ENCODE assay signal across 18 cellular contexts in genomic region chr19:16564842-16565241, GRCh38. TPM values are rescaled to one million over a fixed set of nuclear protein-coding genes. Genes with fewer than 3 reads are reported as not detected.
A peak's percentile ranks its signal among the peaks of the same experiment; 100 is the strongest.
DNase-seq lines count a peak whose midpoint lies in the region; ATAC-seq and TF ChIP-seq lines count a peak whose summit lies in the region.
"Had no signal": no experiment of that assay in that cellular context is flagged by ENCODE, and none has a peak within 500 bp of the region (broad histone marks: within the 10 kb centered on the region; RNA-seq: fewer than 3 reads in every experiment).

No MANE protein-coding gene starts in this region.

- H3K9ac ChIP-seq in Karpas-422 (ENCODE audit: low read length), result no peak overlapping the region

- ATAC-seq in lower lobe of right lung, result peak; percentile 25 to 69
- no peak for ATAC-seq in HG02678 (IDR thresholded peaks at IDR 0.05; ENCODE audit: unreplicated experiment)
- ATAC-seq: left ventricle myocardium superior, SK-N-SH treated with all-trans-retinoic acid at 6 μM for 48 hours had no signal

- H3K4me3 ChIP-seq in CD4-positive, alpha-beta memory T cell (ENCODE audit: low read length in 2 of 2), result no peak overlapping the region
- no peak overlapping the region for H3K4me3 ChIP-seq in lower lobe of right lung
- H3K4me3 ChIP-seq in Karpas-422 (ENCODE audit: low read length), result no peak overlapping the region
- H3K4me3 ChIP-seq: smooth muscle cell had no signal

- H3K9me3 ChIP-seq in CD4-positive, alpha-beta memory T cell (ENCODE audit: control insufficient read depth in 1 of 2, low read length in 2 of 2), result no peaks in the 10 kb centered on the region
- H3K9me3 ChIP-seq in lower lobe of right lung (no peaks in the 10 kb centered on the region), Karpas-422 (ENCODE audit: low read length) (no peaks in the 10 kb centered on the region)

- no peaks in the 10 kb centered on the region for H3K27me3 ChIP-seq in CD4-positive, alpha-beta memory T cell (ENCODE audit: insufficient read depth, low read length)
- no peaks in the 10 kb centered on the region for H3K27me3 ChIP-seq in lower lobe of right lung (ENCODE audit: low read depth)
- H3K27me3 ChIP-seq in Karpas-422 (ENCODE audit: low read length), result no peaks in the 10 kb centered on the region

- intact Hi-C loops in CD4-positive, alpha-beta memory T cell (cut with micrococcal nuclease), result no loop called here
- intact Hi-C loops in lower lobe of right lung (cut with DNase I), result no loop called here

- H3K79me2 ChIP-seq in Karpas-422 (ENCODE audit: low read length), result peaks cover 26% of the 10 kb centered on the region

- peaks cover 20 to 49% (median 36%) of the 10 kb centered on the region in 4 donors for H3K4me1 Mint-ChIP-seq in CD4-positive, alpha-beta memory T cell
- peaks cover 52% of the 10 kb centered on the region for H3K4me1 Mint-ChIP-seq in activated CD4-positive, alpha-beta memory T cell treated with anti-CD3 and anti-CD28 coated beads, Interleukin-2, amount 10 ng/mL, durations not matched to agents 7 days and 5 days

- H3K27ac ChIP-seq in C4-2B (peak overlapping the region; percentile 81), lower lobe of right lung (peak overlapping the region; percentile 31), Karpas-422 (ENCODE audit: low read length) (no peak overlapping the region)
- peak overlapping the region; percentile 1 for H3K27ac ChIP-seq in CD4-positive, alpha-beta memory T cell (ENCODE audit: low read depth, low read length)

- peaks cover 4% of the 10 kb centered on the region; the same call in 1 of the 2 replicates for H4K20me1 ChIP-seq in Karpas-422 (ENCODE audit: insufficient read depth, low read depth, low read length)

- H2AFZ ChIP-seq in Karpas-422 (ENCODE audit: low read length), result no peak overlapping the region

- no peaks in the 10 kb centered on the region for H3K9me3 Mint-ChIP-seq in CD4-positive, alpha-beta memory T cell
- no peaks in the 10 kb centered on the region for H3K9me3 Mint-ChIP-seq in activated CD4-positive, alpha-beta memory T cell treated with anti-CD3 and anti-CD28 coated beads, Interleukin-2, amount 10 ng/mL, durations not matched to agents 7 days and 5 days
- H3K9me3 Mint-ChIP-seq: brain had no signal

- peaks cover 39 to 44% of the 10 kb centered on the region in 2 donors for H3K36me3 Mint-ChIP-seq in CD4-positive, alpha-beta memory T cell
- H3K36me3 Mint-ChIP-seq in activated CD4-positive, alpha-beta memory T cell treated with anti-CD3 and anti-CD28 coated beads, Interleukin-2, amount 10 ng/mL, durations not matched to agents 7 days and 5 days (ENCODE audit: low read depth), result peaks cover 78% of the 10 kb centered on the region

- peak overlapping the region; percentile 83 to 100 (median 88) for H3K27ac Mint-ChIP-seq in CD4-positive, alpha-beta memory T cell
- H3K27ac Mint-ChIP-seq in activated CD4-positive, alpha-beta memory T cell treated with anti-CD3 and anti-CD28 coated beads, Interleukin-2, amount 10 ng/mL, durations not matched to agents 7 days and 5 days, result peak overlapping the region; percentile 76
- H3K27ac Mint-ChIP-seq: brain had no signal

- peaks cover 35% of the 10 kb centered on the region for H3K36me3 ChIP-seq in CD4-positive, alpha-beta memory T cell (ENCODE audit: insufficient read depth, low read length)
- H3K36me3 ChIP-seq in lower lobe of right lung, result peaks cover 99% of the 10 kb centered on the region
- peaks cover 45% of the 10 kb centered on the region for H3K36me3 ChIP-seq in Karpas-422 (ENCODE audit: insufficient read depth, low read length)

- H3K4me1 ChIP-seq in CD4-positive, alpha-beta memory T cell (ENCODE audit: insufficient read depth, low read length), result peaks cover 35% of the 10 kb centered on the region
- H3K4me1 ChIP-seq in lower lobe of right lung (peaks cover 43% of the 10 kb centered on the region), Karpas-422 (ENCODE audit: low read length) (no peaks in the 10 kb centered on the region)

- H3K9me2 ChIP-seq in Karpas-422 (replicated peaks; ENCODE audit: insufficient read depth, low read length), result no peaks in the 10 kb centered on the region

- no peak overlapping the region for H3K4me2 ChIP-seq in Karpas-422 (ENCODE audit: low read depth, low read length, poor library complexity, severe bottlenecking)
- H3K4me2 ChIP-seq: smooth muscle cell had no signal

- H3K27me3 Mint-ChIP-seq in CD4-positive, alpha-beta memory T cell, result no peaks in the 10 kb centered on the region
- H3K27me3 Mint-ChIP-seq in activated CD4-positive, alpha-beta memory T cell treated with anti-CD3 and anti-CD28 coated beads, Interleukin-2, amount 10 ng/mL, durations not matched to agents 7 days and 5 days, result no peaks in the 10 kb centered on the region

- POLR2A ChIA-PET in CD4-positive, alpha-beta memory T cell (lab: Charles Lee; ENCODE audit: partially characterized antibody), result interaction anchor here (0.9 to 3.9 kb wide), 2 partner anchors 23 to 64 kb away, joined by 3 to 34 read pairs; partner anchors contain the start of gene MED26
- POLR2A ChIA-PET in activated CD4-positive, alpha-beta memory T cell treated with anti-CD3 and anti-CD28 coated beads, Interleukin-2, amount 10 ng/mL, durations not matched to agents 7 days and 5 days (lab: Charles Lee), result interaction anchor here (3.2 kb wide), 1 partner anchor 22 kb away, joined by 13 read pairs; no protein-coding TSS in a partner anchor

- peak overlapping the region in 4 of 8 donors; percentile 31 to 49 (median 38) for H3K4me3 Mint-ChIP-seq in CD4-positive, alpha-beta memory T cell
- H3K4me3 Mint-ChIP-seq in activated CD4-positive, alpha-beta memory T cell treated with anti-CD3 and anti-CD28 coated beads, Interleukin-2, amount 10 ng/mL, durations not matched to agents 7 days and 5 days, result no peak overlapping the region
- H3K4me3 Mint-ChIP-seq: brain had no signal

- no peak for DNase-seq in CD4-positive, alpha-beta memory T cell
- no peak for DNase-seq in activated CD4-positive, alpha-beta memory T cell treated with anti-CD3 and anti-CD28 coated beads, Interleukin-2, amount 10 ng/mL, durations not matched to agents 7 days and 5 days
- DNase-seq in lower lobe of right lung (peak; percentile 44), middle frontal gyrus (ENCODE audit: extremely low spot score, low spot score) (no peak), Karpas-422 (no peak)
- DNase-seq in activated effector memory CD4-positive, alpha-beta T cell treated with Interleukin-2 at 50 U/mL for 16 hours, result no peak
- DNase-seq: activated CD4-positive, alpha-beta T cell treated with anti-CD3 and anti-CD28 coated beads for 48 hours; AML-193; glutamatergic neuron; left ventricle myocardium superior; NCI-H510A; RPMI8226; stimulated activated CD4-positive, alpha-beta T cell treated with anti-CD3 and anti-CD28 coated beads, Interleukin-2, amount 100 ng/mL, for 48 hours had no signal

- CTCF ChIA-PET in CD4-positive, alpha-beta memory T cell (lab: Charles Lee; ENCODE audit: partially characterized antibody), result interaction anchor here (0.6 to 1.0 kb wide), 2 partner anchors 29 to 45 kb away, joined by 3 read pairs; no protein-coding TSS in a partner anchor
- CTCF ChIA-PET in activated CD4-positive, alpha-beta memory T cell treated with anti-CD3 and anti-CD28 coated beads, Interleukin-2, amount 10 ng/mL, durations not matched to agents 7 days and 5 days (lab: Charles Lee), result interaction anchor here (0.7 kb wide), 1 partner anchor 30 kb away, joined by 3 read pairs; no protein-coding TSS in a partner anchor

- TF ChIP-seq CTCF in C4-2B (conservative IDR thresholded peaks at IDR 0.05) (no peak), lower lobe of right lung (IDR thresholded peaks at IDR 0.05) (no peak)

RNA-seq across cellular contexts. Expression of gene SLC35E1, which starts 7.4 kb away (rescaled TPM):
- 10 to 100 TPM; 38.8 TPM for total RNA-seq in CD4-positive, alpha-beta memory T cell
- 10 to 100 TPM; 15.3 to 31.8 TPM for polyA plus RNA-seq in CD4-positive, alpha-beta memory T cell
- total RNA-seq in activated CD4-positive, alpha-beta memory T cell treated with anti-CD3 and anti-CD28 coated beads, Interleukin-2, amount 10 ng/mL, durations not matched to agents 7 days and 5 days, result 10 to 100 TPM; 57.3 to 57.7 TPM
- 47.3 TPM for total RNA-seq in lower lobe of right lung
- 33.5 and 39.4 TPM in 2 replicates for total RNA-seq in Karpas-422 (2014; rRNA removed; shearing (Covaris generic); ENCODE audit: low replicate concordance)

RNA-seq across cellular contexts. Expression of gene CHERP, which starts 22.6 kb away (rescaled TPM):
- 10 to 100 TPM; 72.9 to 73.5 TPM for total RNA-seq in CD4-positive, alpha-beta memory T cell
- polyA plus RNA-seq in CD4-positive, alpha-beta memory T cell, result 10 to 100 TPM in 1 of 2 donors, 1 to 10 TPM in 1; 5.3 to 24.6 TPM
- total RNA-seq in activated CD4-positive, alpha-beta memory T cell treated with anti-CD3 and anti-CD28 coated beads, Interleukin-2, amount 10 ng/mL, durations not matched to agents 7 days and 5 days, result 10 to 100 TPM; 50.8 to 53.6 TPM
- total RNA-seq in lower lobe of right lung, result 35.4 TPM
- total RNA-seq in Karpas-422 (2014; rRNA removed; shearing (Covaris generic); ENCODE audit: low replicate concordance), result 5.9 and 14.9 TPM in 2 replicates
